In the genomic region with DNA sequence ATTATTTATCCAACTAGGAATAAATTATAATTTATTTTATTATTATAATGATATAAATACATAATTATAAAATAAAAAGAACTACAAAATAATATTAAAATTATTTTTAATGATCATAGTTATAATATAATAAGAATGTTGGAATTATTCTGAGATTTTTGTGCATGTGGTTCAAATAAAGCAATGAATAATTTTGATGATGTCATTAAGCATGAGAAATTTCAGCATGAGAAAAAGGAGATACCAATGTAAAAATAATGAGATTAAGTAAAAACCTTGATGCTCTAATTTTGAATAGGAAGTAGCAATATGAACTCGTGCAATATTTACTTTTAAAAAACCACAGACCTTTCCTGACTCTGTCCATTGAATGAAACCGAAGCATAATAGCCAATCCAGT, we compare ENCODE assay signal across 20 cellular contexts.
DNase-seq lines count a peak whose midpoint lies in the region; ATAC-seq, FAIRE-seq and TF ChIP-seq lines count a peak whose summit lies in the region.
"Had no signal": no experiment of that assay in that cellular context is flagged by ENCODE, and none has a peak within 500 bp of the region (broad histone marks: within the 10 kb centered on the region; RNA-seq: fewer than 3 reads in every experiment).

No MANE protein-coding gene starts in this region.

- no peaks in the 10 kb centered on the region for H3K9me3 ChIP-seq in WERI-Rb-1 (ENCODE audit: severe bottlenecking)
- H3K9me3 ChIP-seq: BLaER1 had no signal

- no peak overlapping the region for H3K27ac Mint-ChIP-seq in activated naive CD8-positive, alpha-beta T cell treated with anti-CD3 and anti-CD28 coated beads, Interleukin-2, amount 50 U/mL, for 24 hours
- H3K27ac Mint-ChIP-seq: B cell; CD4-positive, CD25-positive, alpha-beta regulatory T cell; CD8-positive, alpha-beta T cell; GM23338; H9; HFFc6 had no signal

- DNase-seq in RCC 7860 (ENCODE audit: low spot score) (no peak), frontal cortex (ENCODE audit: low spot score in 2 of 2) (no peak), COLO829 (ENCODE audit: low spot score) (no peak), WERI-Rb-1 (no peak)
- no peak for DNase-seq in activated naive CD8-positive, alpha-beta T cell treated with anti-CD3 and anti-CD28 coated beads, Interleukin-2, amount 50 U/mL, for 24 hours
- DNase-seq: CD4-positive, CD25-positive, alpha-beta regulatory T cell; CD8-positive, alpha-beta T cell; DMS 273 treated with DMSO at 0.1 percent for 48 hours; DMS53; DMS79 treated with DMSO at 0.1 percent for 48 hours; H9; HFFc6 had no signal

- no peaks in the 10 kb centered on the region for H3K4me1 Mint-ChIP-seq in activated naive CD8-positive, alpha-beta T cell treated with anti-CD3 and anti-CD28 coated beads, Interleukin-2, amount 50 U/mL, for 24 hours
- H3K4me1 Mint-ChIP-seq: B cell; CD4-positive, CD25-positive, alpha-beta regulatory T cell had no signal

- no peaks in the 10 kb centered on the region for H3K36me3 Mint-ChIP-seq in activated naive CD8-positive, alpha-beta T cell treated with anti-CD3 and anti-CD28 coated beads, Interleukin-2, amount 50 U/mL, for 24 hours (ENCODE audit: low read depth)
- H3K36me3 Mint-ChIP-seq: CD4-positive, CD25-positive, alpha-beta regulatory T cell; CD8-positive, alpha-beta T cell had no signal

- TF ChIP-seq CTCF in WERI-Rb-1 (IDR thresholded peaks at IDR 0.05; ENCODE audit: low read depth, low read length), result no peak

- H3K4me3 ChIP-seq in WERI-Rb-1 (ENCODE audit: low read depth, low read length), result no peak overlapping the region
- H3K4me3 ChIP-seq: BLaER1, GM23338 had no signal

- no peaks in the 10 kb centered on the region for H3K9me3 Mint-ChIP-seq in activated naive CD8-positive, alpha-beta T cell treated with anti-CD3 and anti-CD28 coated beads, Interleukin-2, amount 50 U/mL, for 24 hours
- H3K9me3 Mint-ChIP-seq: CD8-positive, alpha-beta T cell; GM23338; H9; HFFc6 had no signal

- peak; percentile 78 for FAIRE-seq in G401.6 (lab: Jason Lieb, UNC)
- FAIRE-seq in RCC 7860 (lab: Jason Lieb, UNC), result peak; percentile 37
- peak; percentile 92 for FAIRE-seq in frontal cortex (lab: Jason Lieb, UNC)
- FAIRE-seq: D721Med, GM12892 had no signal

- H3K27me3 Mint-ChIP-seq in activated naive CD8-positive, alpha-beta T cell treated with anti-CD3 and anti-CD28 coated beads, Interleukin-2, amount 50 U/mL, for 24 hours, result no peaks in the 10 kb centered on the region
- H3K27me3 Mint-ChIP-seq: B cell; CD4-positive, CD25-positive, alpha-beta regulatory T cell had no signal

- H3K27ac ChIP-seq in WERI-Rb-1, result no peak overlapping the region
- H3K27ac ChIP-seq: BLaER1, C4-2B had no signal

- ATAC-seq in activated naive CD8-positive, alpha-beta T cell treated with anti-CD3 and anti-CD28 coated beads, Interleukin-2, amount 50 U/mL, for 24 hours, result no peak
- ATAC-seq: CD8-positive, alpha-beta T cell; GM23338; HCT116 had no signal

- no peaks in the 10 kb centered on the region for H3K27me3 ChIP-seq in WERI-Rb-1 (ENCODE audit: insufficient read depth, low read depth, severe bottlenecking)
- H3K27me3 ChIP-seq: BLaER1 had no signal

- no peak overlapping the region for H3K4me3 Mint-ChIP-seq in activated naive CD8-positive, alpha-beta T cell treated with anti-CD3 and anti-CD28 coated beads, Interleukin-2, amount 50 U/mL, for 24 hours
- H3K4me3 Mint-ChIP-seq: B cell; CD4-positive, CD25-positive, alpha-beta regulatory T cell; CD8-positive, alpha-beta T cell; GM23338; H9; HFFc6 had no signal

- no peaks in the 10 kb centered on the region for H3K36me3 ChIP-seq in WERI-Rb-1
- H3K36me3 ChIP-seq: BLaER1 had no signal
